ENCODE assay signal across 1 cellular context in the genomic region with DNA sequence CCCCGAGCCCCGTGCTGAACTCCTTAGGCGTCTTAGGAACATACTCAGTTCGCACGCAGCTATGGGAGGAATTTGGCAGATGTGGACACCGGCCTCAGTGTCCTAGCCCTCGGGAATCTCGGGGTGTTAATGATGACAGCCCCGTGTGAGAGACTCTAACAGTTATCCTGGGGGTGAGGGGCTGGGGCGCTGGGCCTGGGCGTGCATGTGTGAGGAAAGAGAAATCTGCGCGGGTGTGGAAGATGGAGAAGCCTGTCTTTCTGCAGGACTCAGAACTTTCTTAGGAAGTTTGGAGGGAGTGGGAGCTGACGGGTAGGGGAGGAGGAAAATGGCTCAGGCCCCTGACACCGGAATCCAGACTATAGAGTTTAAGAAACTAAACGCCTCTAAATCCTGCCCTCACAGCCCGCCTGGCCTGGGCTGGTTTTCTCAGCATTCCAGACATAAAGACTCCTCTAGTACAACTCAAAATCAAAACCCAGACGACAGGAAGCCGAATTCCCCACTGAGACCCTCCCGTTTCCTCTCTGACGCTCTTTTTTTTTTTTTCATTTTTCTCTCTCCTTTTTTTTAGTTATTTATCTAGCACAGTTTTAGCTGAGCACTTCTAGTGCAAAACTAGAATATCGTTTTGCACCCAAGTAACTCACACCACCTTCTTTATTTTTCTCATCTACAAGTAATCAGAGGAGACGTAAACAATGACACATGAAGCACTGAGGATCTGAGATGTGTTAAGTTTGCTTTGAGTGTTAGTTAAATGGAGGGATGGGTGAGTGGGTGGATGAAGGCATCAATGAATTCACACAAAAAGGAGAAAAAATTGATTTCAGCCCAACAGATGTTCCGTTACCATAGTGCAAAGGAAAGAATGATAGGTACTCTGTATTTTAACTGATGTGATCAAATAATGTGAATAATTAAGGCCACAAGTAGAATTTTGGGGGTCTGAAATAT.
TF ChIP-seq lines count a peak whose summit lies in the region.

No MANE protein-coding gene starts in this region.

TF ChIP-seq in HEK293, 187 proteins besides CTCF, POLR2A, EP300 and RAD21 (continued from another document):
- TF ChIP-seq PRDM1 (tag by site-specific recombination; IDR thresholded peaks at IDR 0.05) = no peak
- no peak for TF ChIP-seq ZBTB48 (tag by site-specific recombination; IDR thresholded peaks at IDR 0.05)
- TF ChIP-seq, protein P1, sequence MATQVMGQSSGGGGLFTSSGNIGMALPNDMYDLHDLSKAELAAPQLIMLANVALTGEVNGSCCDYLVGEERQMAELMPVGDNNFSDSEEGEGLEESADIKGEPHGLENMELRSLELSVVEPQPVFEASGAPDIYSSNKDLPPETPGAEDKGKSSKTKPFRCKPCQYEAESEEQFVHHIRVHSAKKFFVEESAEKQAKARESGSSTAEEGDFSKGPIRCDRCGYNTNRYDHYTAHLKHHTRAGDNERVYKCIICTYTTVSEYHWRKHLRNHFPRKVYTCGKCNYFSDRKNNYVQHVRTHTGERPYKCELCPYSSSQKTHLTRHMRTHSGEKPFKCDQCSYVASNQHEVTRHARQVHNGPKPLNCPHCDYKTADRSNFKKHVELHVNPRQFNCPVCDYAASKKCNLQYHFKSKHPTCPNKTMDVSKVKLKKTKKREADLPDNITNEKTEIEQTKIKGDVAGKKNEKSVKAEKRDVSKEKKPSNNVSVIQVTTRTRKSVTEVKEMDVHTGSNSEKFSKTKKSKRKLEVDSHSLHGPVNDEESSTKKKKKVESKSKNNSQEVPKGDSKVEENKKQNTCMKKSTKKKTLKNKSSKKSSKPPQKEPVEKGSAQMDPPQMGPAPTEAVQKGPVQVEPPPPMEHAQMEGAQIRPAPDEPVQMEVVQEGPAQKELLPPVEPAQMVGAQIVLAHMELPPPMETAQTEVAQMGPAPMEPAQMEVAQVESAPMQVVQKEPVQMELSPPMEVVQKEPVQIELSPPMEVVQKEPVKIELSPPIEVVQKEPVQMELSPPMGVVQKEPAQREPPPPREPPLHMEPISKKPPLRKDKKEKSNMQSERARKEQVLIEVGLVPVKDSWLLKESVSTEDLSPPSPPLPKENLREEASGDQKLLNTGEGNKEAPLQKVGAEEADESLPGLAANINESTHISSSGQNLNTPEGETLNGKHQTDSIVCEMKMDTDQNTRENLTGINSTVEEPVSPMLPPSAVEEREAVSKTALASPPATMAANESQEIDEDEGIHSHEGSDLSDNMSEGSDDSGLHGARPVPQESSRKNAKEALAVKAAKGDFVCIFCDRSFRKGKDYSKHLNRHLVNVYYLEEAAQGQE (tag by site-specific recombination; IDR thresholded peaks at IDR 0.05) = no peak
- TF ChIP-seq ZNF223 (tag by site-specific recombination; IDR thresholded peaks at IDR 0.05) = no peak
- TF ChIP-seq MEIS1 (CRISPR knock-in tag; IDR thresholded peaks at IDR 0.05; ENCODE audit: borderline replicate concordance) = no peak
- no peak for TF ChIP-seq ZNF311 (tag by site-specific recombination; IDR thresholded peaks at IDR 0.05; ENCODE audit: borderline replicate concordance)
- TF ChIP-seq, protein P2, sequence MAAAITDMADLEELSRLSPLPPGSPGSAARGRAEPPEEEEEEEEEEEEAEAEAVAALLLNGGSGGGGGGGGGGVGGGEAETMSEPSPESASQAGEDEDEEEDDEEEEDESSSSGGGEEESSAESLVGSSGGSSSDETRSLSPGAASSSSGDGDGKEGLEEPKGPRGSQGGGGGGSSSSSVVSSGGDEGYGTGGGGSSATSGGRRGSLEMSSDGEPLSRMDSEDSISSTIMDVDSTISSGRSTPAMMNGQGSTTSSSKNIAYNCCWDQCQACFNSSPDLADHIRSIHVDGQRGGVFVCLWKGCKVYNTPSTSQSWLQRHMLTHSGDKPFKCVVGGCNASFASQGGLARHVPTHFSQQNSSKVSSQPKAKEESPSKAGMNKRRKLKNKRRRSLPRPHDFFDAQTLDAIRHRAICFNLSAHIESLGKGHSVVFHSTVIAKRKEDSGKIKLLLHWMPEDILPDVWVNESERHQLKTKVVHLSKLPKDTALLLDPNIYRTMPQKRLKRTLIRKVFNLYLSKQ (tag by site-specific recombination; IDR thresholded peaks at IDR 0.05; ENCODE audit: borderline replicate concordance) = no peak
